9 cellular contexts compared by ENCODE assay signal in the genomic region with DNA sequence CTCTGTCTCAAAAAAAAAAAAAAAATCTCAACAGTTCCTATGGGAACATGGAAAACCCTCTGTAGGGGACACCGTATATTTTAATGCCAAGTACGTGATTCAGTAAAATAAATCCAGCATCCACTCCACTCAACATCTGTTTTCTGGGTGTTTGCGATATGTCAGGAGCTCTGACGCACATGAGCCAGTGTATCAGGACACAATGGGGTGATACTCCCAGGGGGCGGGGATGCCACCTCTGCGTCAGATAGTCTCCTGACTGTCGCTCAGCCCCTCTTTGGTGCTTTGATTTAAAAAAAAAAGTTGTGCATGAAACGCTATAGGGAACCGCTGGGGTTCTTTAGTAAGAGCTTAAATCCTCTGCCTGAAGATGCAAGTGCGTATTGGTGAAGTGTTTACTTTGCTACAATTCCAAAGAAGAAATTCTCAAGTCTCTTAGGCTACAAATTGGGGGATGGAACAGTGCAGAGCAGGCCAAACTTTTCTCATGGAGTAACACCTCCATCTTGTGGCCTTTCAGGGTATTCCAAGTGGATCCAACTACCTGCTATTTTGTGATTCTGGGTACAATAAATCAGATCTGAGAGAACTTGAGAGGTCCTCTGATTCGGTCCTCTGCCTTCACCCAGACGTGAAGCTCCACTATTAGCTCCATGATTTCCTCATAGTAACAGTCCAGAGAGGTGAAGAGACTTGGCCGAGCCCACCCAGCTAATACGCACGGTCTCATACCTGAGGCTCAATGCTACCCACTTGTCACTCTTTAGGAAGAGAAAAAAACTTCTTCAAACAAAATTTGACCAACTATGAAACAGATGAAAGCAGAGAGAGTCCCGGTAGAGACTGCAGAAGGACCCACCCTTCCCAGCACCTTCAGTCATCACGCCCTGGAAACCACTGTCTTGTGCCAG. TPM values are rescaled to one million over a fixed set of nuclear protein-coding genes. Genes with fewer than 3 reads are reported as not detected.
DNase-seq lines count a peak whose midpoint lies in the region; ATAC-seq and TF ChIP-seq lines count a peak whose summit lies in the region.
"Had no signal": no experiment of that assay in that cellular context is flagged by ENCODE, and none has a peak within 500 bp of the region (broad histone marks: within the 10 kb centered on the region; RNA-seq: fewer than 3 reads in every experiment).

No MANE protein-coding gene starts in this region.

- H3K4me3 ChIP-seq in GM23338: no peak overlapping the region
- H3K4me3 ChIP-seq: SJSA1 had no signal

- no peak overlapping the region for H3K27ac ChIP-seq in GM23338 (ENCODE audit: low read depth)
- H3K27ac ChIP-seq: SJSA1 had no signal

- peak; percentile 91 to 92 for TF ChIP-seq CTCF in GM23338 (conservative IDR thresholded peaks at IDR 0.05; ENCODE audit: low read depth in 2 of 2)
- TF ChIP-seq CTCF in brain (conservative IDR thresholded peaks at IDR 0.05): peak; percentile 94

- no peaks in the 10 kb centered on the region for H3K9me2 ChIP-seq in GM23338 (ENCODE audit: insufficient read depth)

- H2AFZ ChIP-seq in GM23338: peak overlapping the region; percentile 0

- peak; percentile 75 for ATAC-seq in GM23338
- ATAC-seq in GM19452 (IDR thresholded peaks at IDR 0.05; ENCODE audit: unreplicated experiment): no peak
- ATAC-seq in HG03469 (IDR thresholded peaks at IDR 0.05; ENCODE audit: unreplicated experiment): no peak

- H3K36me3 ChIP-seq in GM23338 (ENCODE audit: insufficient read depth): no peaks in the 10 kb centered on the region
- H3K36me3 ChIP-seq: SJSA1 had no signal

- 0 out of 2 replicates have a peak, but pooled peaks cover 3% of the 10 kb centered on the region for H3F3A ChIP-seq in GM23338 (replicated peaks; ENCODE audit: low read depth)

- DNase-seq in COLO668 (lab: John Stamatoyannopoulos, UW; ENCODE audit: unreplicated experiment) (peak; percentile 45), GM23338 (ENCODE audit: low spot score) (peak; percentile 82), NCI-H526 treated with DMSO at 0.1 percent for 48 hours (lab: John Stamatoyannopoulos, UW) (peak; percentile 37), islet precursor cell (peak; percentile 55), superior temporal gyrus (ENCODE audit: extremely low spot score) (peak; percentile 87)

- H4K20me1 ChIP-seq in GM23338 (replicated peaks; ENCODE audit: insufficient read depth): no peaks in the 10 kb centered on the region

- no peak overlapping the region for H3K27ac Mint-ChIP-seq in GM23338
- H3K27ac Mint-ChIP-seq in brain: peak overlapping the region in 3 of 5 experiments; percentile 0 to 31 (median 5)

- peaks cover 10% of the 10 kb centered on the region for H3K27me3 Mint-ChIP-seq in GM23338 (ENCODE audit: insufficient read depth, low read depth, poor library complexity)
- no peaks in the 10 kb centered on the region for H3K27me3 Mint-ChIP-seq in brain

- H3K4me3 Mint-ChIP-seq in GM23338 (no peak overlapping the region), brain (no peak overlapping the region)

- no peak overlapping the region for H3K4me2 ChIP-seq in GM23338

- H3K36me3 Mint-ChIP-seq in GM23338 (ENCODE audit: low read depth) (peaks cover 2% of the 10 kb centered on the region; the same call in 1 of the 3 replicates), brain (peaks cover 3% of the 10 kb centered on the region)

- peaks cover 7% of the 10 kb centered on the region; the same call in 2 of the 3 replicates for H3K9me3 Mint-ChIP-seq in GM23338
- peaks cover 0 to 6% (median 0%) of the 10 kb centered on the region in 5 experiments for H3K9me3 Mint-ChIP-seq in brain

- H3K4me1 Mint-ChIP-seq in GM23338 (peaks cover 16% of the 10 kb centered on the region), brain (peaks cover 25% of the 10 kb centered on the region)

- peaks cover 7% of the 10 kb centered on the region; the same call in 1 of the 2 replicates for H3K4me1 ChIP-seq in GM23338 (ENCODE audit: insufficient read depth)

- no peaks in the 10 kb centered on the region for H3K27me3 ChIP-seq in GM23338 (ENCODE audit: insufficient read depth)
- H3K27me3 ChIP-seq: SJSA1 had no signal

- no peaks in the 10 kb centered on the region for H3K79me2 ChIP-seq in GM23338 (replicated peaks; ENCODE audit: insufficient read depth)

TF ChIP-seq in GM23338, 12 proteins besides CTCF, POLR2A, EP300 and RAD21:
- TF ChIP-seq, protein P1, sequence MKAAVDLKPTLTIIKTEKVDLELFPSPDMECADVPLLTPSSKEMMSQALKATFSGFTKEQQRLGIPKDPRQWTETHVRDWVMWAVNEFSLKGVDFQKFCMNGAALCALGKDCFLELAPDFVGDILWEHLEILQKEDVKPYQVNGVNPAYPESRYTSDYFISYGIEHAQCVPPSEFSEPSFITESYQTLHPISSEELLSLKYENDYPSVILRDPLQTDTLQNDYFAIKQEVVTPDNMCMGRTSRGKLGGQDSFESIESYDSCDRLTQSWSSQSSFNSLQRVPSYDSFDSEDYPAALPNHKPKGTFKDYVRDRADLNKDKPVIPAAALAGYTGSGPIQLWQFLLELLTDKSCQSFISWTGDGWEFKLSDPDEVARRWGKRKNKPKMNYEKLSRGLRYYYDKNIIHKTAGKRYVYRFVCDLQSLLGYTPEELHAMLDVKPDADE (IDR thresholded peaks at IDR 0.05): no peak
- TF ChIP-seq EZH2phosphoT487 (IDR thresholded peaks at IDR 0.05; ENCODE audit: unreplicated experiment): no peak
- TF ChIP-seq NANOG (IDR thresholded peaks at IDR 0.05; ENCODE audit: borderline replicate concordance): no peak
- TF ChIP-seq ZNF114 (CRISPR knock-in tag; IDR thresholded peaks at IDR 0.05): no peak
- TF ChIP-seq, protein P2, sequence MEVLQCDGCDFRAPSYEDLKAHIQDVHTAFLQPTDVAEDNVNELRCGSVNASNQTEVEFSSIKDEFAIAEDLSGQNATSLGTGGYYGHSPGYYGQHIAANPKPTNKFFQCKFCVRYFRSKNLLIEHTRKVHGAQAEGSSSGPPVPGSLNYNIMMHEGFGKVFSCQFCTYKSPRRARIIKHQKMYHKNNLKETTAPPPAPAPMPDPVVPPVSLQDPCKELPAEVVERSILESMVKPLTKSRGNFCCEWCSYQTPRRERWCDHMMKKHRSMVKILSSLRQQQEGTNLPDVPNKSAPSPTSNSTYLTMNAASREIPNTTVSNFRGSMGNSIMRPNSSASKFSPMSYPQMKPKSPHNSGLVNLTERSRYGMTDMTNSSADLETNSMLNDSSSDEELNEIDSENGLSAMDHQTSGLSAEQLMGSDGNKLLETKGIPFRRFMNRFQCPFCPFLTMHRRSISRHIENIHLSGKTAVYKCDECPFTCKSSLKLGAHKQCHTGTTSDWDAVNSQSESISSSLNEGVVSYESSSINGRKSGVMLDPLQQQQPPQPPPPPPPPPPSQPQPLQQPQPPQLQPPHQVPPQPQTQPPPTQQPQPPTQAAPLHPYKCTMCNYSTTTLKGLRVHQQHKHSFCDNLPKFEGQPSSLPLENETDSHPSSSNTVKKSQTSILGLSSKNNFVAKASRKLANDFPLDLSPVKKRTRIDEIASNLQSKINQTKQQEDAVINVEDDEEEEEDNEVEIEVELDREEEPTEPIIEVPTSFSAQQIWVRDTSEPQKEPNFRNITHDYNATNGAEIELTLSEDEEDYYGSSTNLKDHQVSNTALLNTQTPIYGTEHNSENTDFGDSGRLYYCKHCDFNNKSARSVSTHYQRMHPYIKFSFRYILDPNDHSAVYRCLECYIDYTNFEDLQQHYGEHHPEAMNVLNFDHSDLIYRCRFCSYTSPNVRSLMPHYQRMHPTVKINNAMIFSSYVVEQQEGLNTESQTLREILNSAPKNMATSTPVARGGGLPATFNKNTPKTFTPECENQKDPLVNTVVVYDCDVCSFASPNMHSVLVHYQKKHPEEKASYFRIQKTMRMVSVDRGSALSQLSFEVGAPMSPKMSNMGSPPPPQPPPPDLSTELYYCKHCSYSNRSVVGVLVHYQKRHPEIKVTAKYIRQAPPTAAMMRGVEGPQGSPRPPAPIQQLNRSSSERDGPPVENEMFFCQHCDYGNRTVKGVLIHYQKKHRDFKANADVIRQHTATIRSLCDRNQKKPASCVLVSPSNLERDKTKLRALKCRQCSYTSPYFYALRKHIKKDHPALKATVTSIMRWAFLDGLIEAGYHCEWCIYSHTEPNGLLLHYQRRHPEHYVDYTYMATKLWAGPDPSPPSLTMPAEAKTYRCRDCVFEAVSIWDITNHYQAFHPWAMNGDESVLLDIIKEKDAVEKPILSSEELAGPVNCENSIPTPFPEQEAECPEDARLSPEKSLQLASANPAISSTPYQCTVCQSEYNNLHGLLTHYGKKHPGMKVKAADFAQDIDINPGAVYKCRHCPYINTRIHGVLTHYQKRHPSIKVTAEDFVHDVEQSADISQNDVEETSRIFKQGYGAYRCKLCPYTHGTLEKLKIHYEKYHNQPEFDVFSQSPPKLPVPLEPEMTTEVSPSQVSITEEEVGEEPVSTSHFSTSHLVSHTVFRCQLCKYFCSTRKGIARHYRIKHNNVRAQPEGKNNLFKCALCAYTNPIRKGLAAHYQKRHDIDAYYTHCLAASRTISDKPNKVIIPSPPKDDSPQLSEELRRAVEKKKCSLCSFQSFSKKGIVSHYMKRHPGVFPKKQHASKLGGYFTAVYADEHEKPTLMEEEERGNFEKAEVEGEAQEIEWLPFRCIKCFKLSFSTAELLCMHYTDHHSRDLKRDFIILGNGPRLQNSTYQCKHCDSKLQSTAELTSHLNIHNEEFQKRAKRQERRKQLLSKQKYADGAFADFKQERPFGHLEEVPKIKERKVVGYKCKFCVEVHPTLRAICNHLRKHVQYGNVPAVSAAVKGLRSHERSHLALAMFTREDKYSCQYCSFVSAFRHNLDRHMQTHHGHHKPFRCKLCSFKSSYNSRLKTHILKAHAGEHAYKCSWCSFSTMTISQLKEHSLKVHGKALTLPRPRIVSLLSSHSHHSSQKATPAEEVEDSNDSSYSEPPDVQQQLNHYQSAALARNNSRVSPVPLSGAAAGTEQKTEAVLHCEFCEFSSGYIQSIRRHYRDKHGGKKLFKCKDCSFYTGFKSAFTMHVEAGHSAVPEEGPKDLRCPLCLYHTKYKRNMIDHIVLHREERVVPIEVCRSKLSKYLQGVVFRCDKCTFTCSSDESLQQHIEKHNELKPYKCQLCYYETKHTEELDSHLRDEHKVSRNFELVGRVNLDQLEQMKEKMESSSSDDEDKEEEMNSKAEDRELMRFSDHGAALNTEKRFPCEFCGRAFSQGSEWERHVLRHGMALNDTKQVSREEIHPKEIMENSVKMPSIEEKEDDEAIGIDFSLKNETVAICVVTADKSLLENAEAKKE (CRISPR knock-in tag; IDR thresholded peaks at IDR 0.05): no peak
- TF ChIP-seq ZNF331 (CRISPR knock-in tag; IDR thresholded peaks at IDR 0.05; ENCODE audit: low read depth): no peak
- TF ChIP-seq JUNB (IDR thresholded peaks at IDR 0.05; ENCODE audit: unreplicated experiment): no peak
- no peak for TF ChIP-seq EZH2 (IDR thresholded peaks at IDR 0.05; ENCODE audit: low read depth, unreplicated experiment)

RNA-seq across cellular contexts. Expression of a gene that starts 9.3 kb away (rescaled TPM):
- total RNA-seq in GM23338 (2014; rRNA removed; shearing (Covaris generic)): 0.62 and 1.3 TPM in 2 replicates
- 0.83 and 1.4 TPM in 2 replicates for polyA plus RNA-seq in GM23338 (2016; fragmentation: Nextera tagmentation; extraction: Ambion mirVana)
- polyA plus RNA-seq in brain (ENCODE audit: insufficient read depth, low read depth, low replicate concordance): not detected
- total RNA-seq: SJSA1 had no signal

Comparison
In these comparisons a context has a peak if more than half of its experiments do, and no peak if none do; other contexts are left out.
1. DNase-seq: peak in every context shown above with its lines; median percentile 87 in superior temporal gyrus; 82 in GM23338; 55 in islet precursor cell; 45 in COLO668; 37 in NCI-H526 treated with DMSO at 0.1 percent for 48 hours.